In genomic region chr10:70337201-70337651, GRCh38 we compare ENCODE assay signal across 13 cellular contexts. TPM values are rescaled to one million over a fixed set of nuclear protein-coding genes. Genes with fewer than 3 reads are reported as not detected.
DNase-seq lines count a peak whose midpoint lies in the region; ATAC-seq and TF ChIP-seq lines count a peak whose summit lies in the region.
"Had no signal": no experiment of that assay in that cellular context is flagged by ENCODE, and none has a peak within 500 bp of the region (broad histone marks: within the 10 kb centered on the region; RNA-seq: fewer than 3 reads in every experiment).

No MANE protein-coding gene starts in this region.

- H3K4me1 Mint-ChIP-seq in natural killer cell treated with Interleukin-12 subunit alpha and Interleukin-12 subunit beta and Interleukin-15 and Interleukin-18, amount 100 ng/mL, for 72 hours (ENCODE audit: low read depth in 2 of 2), result peaks cover 6 to 10% of the 10 kb centered on the region in 2 donors
- H3K4me1 Mint-ChIP-seq in natural killer cell, result peaks cover 1% of the 10 kb centered on the region in 2 donors
- H3K4me1 Mint-ChIP-seq in activated CD4-positive, alpha-beta memory T cell treated with anti-CD3 and anti-CD28 coated beads, Interleukin-2, amount 10 ng/mL, durations not matched to agents 7 days and 5 days, result peaks cover 5% of the 10 kb centered on the region

- DNase-seq in natural killer cell treated with Interleukin-12 subunit alpha and Interleukin-12 subunit beta and Interleukin-15 and Interleukin-18, amount 100 ng/mL, for 72 hours (ENCODE audit: low spot score), result peak; percentile 18
- DNase-seq in natural killer cell (no peak), NCI-H69 (lab: John Stamatoyannopoulos, UW) (peak; percentile 67), fibroblast of lung (ENCODE audit: low read depth in 2 of 2) (peak; percentile 65 to 77), brain microvascular endothelial cell (no peak), NCI-H146 (lab: John Stamatoyannopoulos, UW) (no peak), NK-92 (lab: John Stamatoyannopoulos, UW; ENCODE audit: unreplicated experiment) (no peak)
- DNase-seq in activated CD4-positive, alpha-beta memory T cell treated with anti-CD3 and anti-CD28 coated beads, Interleukin-2, amount 10 ng/mL, durations not matched to agents 7 days and 5 days, result no peak
- DNase-seq: activated CD8-positive, alpha-beta memory T cell treated with anti-CD3 and anti-CD28 coated beads, Interleukin-2, amount 50 U/mL, for 4 hours; NCI-H1048; WERI-Rb-1 had no signal

- no peak for ATAC-seq in natural killer cell treated with Interleukin-12 subunit alpha and Interleukin-12 subunit beta and Interleukin-15 and Interleukin-18, amount 100 ng/mL, for 72 hours
- ATAC-seq in natural killer cell, result no peak

- CTCF ChIA-PET in activated CD4-positive, alpha-beta memory T cell treated with anti-CD3 and anti-CD28 coated beads, Interleukin-2, amount 10 ng/mL, durations not matched to agents 7 days and 5 days (lab: Charles Lee), result no interaction called here

- H3K9me3 ChIP-seq in fibroblast of lung (ENCODE audit: control insufficient read depth, insufficient read depth, low read depth, low read length), result no peaks in the 10 kb centered on the region

- H3K27me3 Mint-ChIP-seq in natural killer cell treated with Interleukin-12 subunit alpha and Interleukin-12 subunit beta and Interleukin-15 and Interleukin-18, amount 100 ng/mL, for 72 hours, result no peaks in the 10 kb centered on the region
- H3K27me3 Mint-ChIP-seq in natural killer cell (ENCODE audit: low read depth in 2 of 2), result no peaks in the 10 kb centered on the region
- no peaks in the 10 kb centered on the region for H3K27me3 Mint-ChIP-seq in activated CD4-positive, alpha-beta memory T cell treated with anti-CD3 and anti-CD28 coated beads, Interleukin-2, amount 10 ng/mL, durations not matched to agents 7 days and 5 days
- H3K27me3 Mint-ChIP-seq: activated naive CD4-positive, alpha-beta T cell treated with anti-CD3 and anti-CD28 coated beads, Interleukin-2, amount 50 U/mL, for 24 hours had no signal

- POLR2A ChIA-PET in activated CD4-positive, alpha-beta memory T cell treated with anti-CD3 and anti-CD28 coated beads, Interleukin-2, amount 10 ng/mL, durations not matched to agents 7 days and 5 days (lab: Charles Lee), result no interaction called here

- no peak overlapping the region for H3K4me3 ChIP-seq in fibroblast of lung (replicated peaks in 1 of 4; ENCODE audit: control extremely low read depth in 1 of 4, insufficient read depth in 1 of 4, low read depth in 3 of 4, low read length in 4 of 4)
- H3K4me3 ChIP-seq in brain microvascular endothelial cell (ENCODE audit: low read depth, low read length), result no peak overlapping the region
- H3K4me3 ChIP-seq: SK-N-MC had no signal

- in situ Hi-C loops in brain microvascular endothelial cell (cut with HindIII; ENCODE audit: low pct_ligation_motif_present, low sequenced_read_pairs), result no loop called here

- H3K27me3 ChIP-seq in fibroblast of lung (ENCODE audit: control insufficient read depth, insufficient read depth, low read length) (no peaks in the 10 kb centered on the region), brain microvascular endothelial cell (replicated peaks) (no peaks in the 10 kb centered on the region)

- intact Hi-C loops in natural killer cell (cut with micrococcal nuclease), result no loop called here

- no peaks in the 10 kb centered on the region for H4K20me1 ChIP-seq in fibroblast of lung (ENCODE audit: control insufficient read depth, extremely low read depth, insufficient read depth, low read length)

- H2AFZ ChIP-seq in fibroblast of lung (ENCODE audit: low read length), result no peak overlapping the region

- H3K4me3 Mint-ChIP-seq in natural killer cell treated with Interleukin-12 subunit alpha and Interleukin-12 subunit beta and Interleukin-15 and Interleukin-18, amount 100 ng/mL, for 72 hours, result no peak overlapping the region
- H3K4me3 Mint-ChIP-seq in natural killer cell, result no peak overlapping the region
- no peak overlapping the region for H3K4me3 Mint-ChIP-seq in activated CD4-positive, alpha-beta memory T cell treated with anti-CD3 and anti-CD28 coated beads, Interleukin-2, amount 10 ng/mL, durations not matched to agents 7 days and 5 days
- H3K4me3 Mint-ChIP-seq: activated naive CD4-positive, alpha-beta T cell treated with anti-CD3 and anti-CD28 coated beads, Interleukin-2, amount 50 U/mL, for 24 hours had no signal

- no peaks in the 10 kb centered on the region for H3K36me3 Mint-ChIP-seq in natural killer cell treated with Interleukin-12 subunit alpha and Interleukin-12 subunit beta and Interleukin-15 and Interleukin-18, amount 100 ng/mL, for 72 hours
- H3K36me3 Mint-ChIP-seq in natural killer cell, result no peaks in the 10 kb centered on the region
- peaks cover 25% of the 10 kb centered on the region for H3K36me3 Mint-ChIP-seq in activated CD4-positive, alpha-beta memory T cell treated with anti-CD3 and anti-CD28 coated beads, Interleukin-2, amount 10 ng/mL, durations not matched to agents 7 days and 5 days (ENCODE audit: low read depth)

- H3K9me3 Mint-ChIP-seq in natural killer cell treated with Interleukin-12 subunit alpha and Interleukin-12 subunit beta and Interleukin-15 and Interleukin-18, amount 100 ng/mL, for 72 hours, result no peaks in the 10 kb centered on the region
- no peaks in the 10 kb centered on the region for H3K9me3 Mint-ChIP-seq in natural killer cell
- peaks cover 4% of the 10 kb centered on the region for H3K9me3 Mint-ChIP-seq in activated CD4-positive, alpha-beta memory T cell treated with anti-CD3 and anti-CD28 coated beads, Interleukin-2, amount 10 ng/mL, durations not matched to agents 7 days and 5 days
- H3K9me3 Mint-ChIP-seq: activated naive CD4-positive, alpha-beta T cell treated with anti-CD3 and anti-CD28 coated beads, Interleukin-2, amount 50 U/mL, for 24 hours had no signal

- no peak overlapping the region for H3K27ac ChIP-seq in fibroblast of lung (ENCODE audit: insufficient read depth, low read length)
- no peak overlapping the region for H3K27ac ChIP-seq in brain microvascular endothelial cell
- H3K27ac ChIP-seq: SK-N-MC, WERI-Rb-1 had no signal

- H3K9ac ChIP-seq in fibroblast of lung (ENCODE audit: insufficient read depth, low read length), result no peak overlapping the region

- no peak for TF ChIP-seq CTCF in natural killer cell (IDR thresholded peaks at IDR 0.05)
- TF ChIP-seq CTCF in fibroblast of lung (conservative IDR thresholded peaks at IDR 0.05 in 1 of 2, IDR thresholded peaks at IDR 0.05 in 1 of 2; ENCODE audit: low read depth in 1 of 2, low read length in 2 of 2), result no peak
- no peak for TF ChIP-seq CTCF in brain microvascular endothelial cell (IDR thresholded peaks at IDR 0.05; ENCODE audit: low read depth, low read length, missing control alignments)

- no peak overlapping the region for H3K4me2 ChIP-seq in fibroblast of lung (ENCODE audit: extremely low read depth, insufficient read depth, low read length)

- H3K4me1 ChIP-seq in fibroblast of lung (ENCODE audit: control insufficient read depth, extremely low read depth, insufficient read depth, low read length), result peaks cover 4% of the 10 kb centered on the region

- H3K36me3 ChIP-seq in fibroblast of lung (ENCODE audit: control insufficient read depth, insufficient read depth, low read length) (no peaks in the 10 kb centered on the region), brain microvascular endothelial cell (replicated peaks) (no peaks in the 10 kb centered on the region)

- H3K27ac Mint-ChIP-seq in natural killer cell treated with Interleukin-12 subunit alpha and Interleukin-12 subunit beta and Interleukin-15 and Interleukin-18, amount 100 ng/mL, for 72 hours, result no peak overlapping the region
- H3K27ac Mint-ChIP-seq in natural killer cell, result no peak overlapping the region
- no peak overlapping the region for H3K27ac Mint-ChIP-seq in activated CD4-positive, alpha-beta memory T cell treated with anti-CD3 and anti-CD28 coated beads, Interleukin-2, amount 10 ng/mL, durations not matched to agents 7 days and 5 days
- H3K27ac Mint-ChIP-seq: activated naive CD4-positive, alpha-beta T cell treated with anti-CD3 and anti-CD28 coated beads, Interleukin-2, amount 50 U/mL, for 24 hours had no signal

- H3K79me2 ChIP-seq in fibroblast of lung (ENCODE audit: control insufficient read depth, insufficient read depth, low read length), result no peaks in the 10 kb centered on the region

RNA-seq across cellular contexts. Expression of gene LRRC20, which starts 45.2 kb away (rescaled TPM):
- total RNA-seq in natural killer cell treated with Interleukin-12 subunit alpha and Interleukin-12 subunit beta and Interleukin-15 and Interleukin-18, amount 100 ng/mL, for 72 hours, result 10 to 100 TPM in 1 of 2 donors, 1 to 10 TPM in 1; 6.5 to 17.1 TPM
- 1 to 10 TPM; 1.2 to 1.5 (median 1.3) TPM for total RNA-seq in natural killer cell
- total RNA-seq in fibroblast of lung, result 6.4 and 8.8 TPM in 2 replicates
- 8.4 and 13.2 TPM in 2 replicates for polyA plus RNA-seq in fibroblast of lung
- 7.5 and 12.4 TPM in 2 replicates for polyA plus RNA-seq in fibroblast of lung (2012)
- 18.1 and 18.6 TPM in 2 replicates for polyA minus RNA-seq in fibroblast of lung (ENCODE audit: low replicate concordance)
- 10 to 100 TPM in 1 of 2 experiments, 1 to 10 TPM in 1; 9.8 to 10.3 TPM for total RNA-seq in activated CD4-positive, alpha-beta memory T cell treated with anti-CD3 and anti-CD28 coated beads, Interleukin-2, amount 10 ng/mL, durations not matched to agents 7 days and 5 days

RNA-seq across cellular contexts. Expression of gene NPFFR1, which starts 53.4 kb away (rescaled TPM):
- under 1 TPM in 1 of 2 donors, not detected in 1; 0.02 TPM for total RNA-seq in natural killer cell treated with Interleukin-12 subunit alpha and Interleukin-12 subunit beta and Interleukin-15 and Interleukin-18, amount 100 ng/mL, for 72 hours
- under 1 TPM in 1 of 3 donors, not detected in 2; 0.05 TPM for total RNA-seq in natural killer cell
- under 0.01 TPM in 1 of 2 replicates, not detected in the other for total RNA-seq in fibroblast of lung
- not detected in 2 replicates for polyA plus RNA-seq in fibroblast of lung
- polyA plus RNA-seq in fibroblast of lung (2012), result not detected in 2 replicates
- not detected in 2 replicates for polyA minus RNA-seq in fibroblast of lung (ENCODE audit: low replicate concordance)
- not detected for total RNA-seq in activated CD4-positive, alpha-beta memory T cell treated with anti-CD3 and anti-CD28 coated beads, Interleukin-2, amount 10 ng/mL, durations not matched to agents 7 days and 5 days

Comparison
In these comparisons a context has a peak if more than half of its experiments do, and no peak if none do; other contexts are left out.
1. DNase-seq: peak in natural killer cell treated with Interleukin-12 subunit alpha and Interleukin-12 subunit beta and Interleukin-15 and Interleukin-18, amount 100 ng/mL, for 72 hours (single experiment), NCI-H69 (single experiment) and fibroblast of lung (2 of 2); none in natural killer cell (single experiment), brain microvascular endothelial cell (single experiment), NCI-H146 (single experiment), activated CD4-positive, alpha-beta memory T cell treated with anti-CD3 and anti-CD28 coated beads, Interleukin-2, amount 10 ng/mL, durations not matched to agents 7 days and 5 days (single experiment) and NK-92 (single experiment).